ENCODE assay signal across 8 cellular contexts in genomic region chr4:1207603-1208265, GRCh38. TPM values are rescaled to one million over a fixed set of nuclear protein-coding genes. Genes with fewer than 3 reads are reported as not detected.
DNase-seq lines count a peak whose midpoint lies in the region; ATAC-seq, FAIRE-seq and TF ChIP-seq lines count a peak whose summit lies in the region.

No MANE protein-coding gene starts in this region.

- peak; percentile 6 to 11; a peak in 2 of 6 replicates for ATAC-seq in A549

- no peak overlapping the region for H3K4me3 Mint-ChIP-seq in activated CD4-positive, alpha-beta T cell treated with anti-CD3 and anti-CD28 coated beads, Interleukin-2, amount 10 ng/mL, durations not matched to agents 24 days and 14 days

- POLR2A ChIA-PET in A549 (lab: Yijun Ruan, JAX) (no interaction called here), HEK293T (lab: Yijun Ruan, JAX) (no interaction called here)

- H3K4me1 ChIP-seq in A549 (no peaks in the 10 kb centered on the region), fibroblast of lung (ENCODE audit: control insufficient read depth, extremely low read depth, insufficient read depth, low read length) (peaks cover 36% of the 10 kb centered on the region)

- TF ChIP-seq CTCF in A549 (IDR thresholded peaks at IDR 0.05) (no peak), fibroblast of lung (conservative IDR thresholded peaks at IDR 0.05 in 1 of 2, IDR thresholded peaks at IDR 0.05 in 1 of 2; ENCODE audit: low read depth in 1 of 2, low read length in 2 of 2) (no peak)

- no peak overlapping the region for H3K27ac ChIP-seq in A549
- peak overlapping the region; percentile 79 for H3K27ac ChIP-seq in fibroblast of lung (ENCODE audit: insufficient read depth, low read length)

- no peaks in the 10 kb centered on the region for H3K27me3 ChIP-seq in MG63
- no peaks in the 10 kb centered on the region for H3K27me3 ChIP-seq in fibroblast of lung (ENCODE audit: control insufficient read depth, insufficient read depth, low read length)

- peaks cover 15% of the 10 kb centered on the region for H3K36me3 Mint-ChIP-seq in activated CD4-positive, alpha-beta T cell treated with anti-CD3 and anti-CD28 coated beads, Interleukin-2, amount 10 ng/mL, durations not matched to agents 24 days and 14 days (ENCODE audit: low read depth)

- H2AFZ ChIP-seq in fibroblast of lung (ENCODE audit: low read length), result no peak overlapping the region

- CTCF ChIA-PET in A549 (lab: Yijun Ruan, JAX) (interaction anchor here (1.5 kb wide), 1 partner anchor 10 kb away, joined by 3 read pairs; no protein-coding TSS in a partner anchor), HEK293T (lab: Yijun Ruan, JAX) (no interaction called here)

- peak overlapping the region; percentile 26 for H3K9ac ChIP-seq in fibroblast of lung (ENCODE audit: insufficient read depth, low read length)

- WGBS in A549 (ENCODE audit: missing lambda C conversion rate), result 93% methylated on average over 16 of the region's 31 CpGs

- H3K9me3 Mint-ChIP-seq in activated CD4-positive, alpha-beta T cell treated with anti-CD3 and anti-CD28 coated beads, Interleukin-2, amount 10 ng/mL, durations not matched to agents 24 days and 14 days, result no peaks in the 10 kb centered on the region

- peaks cover 14% of the 10 kb centered on the region for H3K4me1 Mint-ChIP-seq in activated CD4-positive, alpha-beta T cell treated with anti-CD3 and anti-CD28 coated beads, Interleukin-2, amount 10 ng/mL, durations not matched to agents 24 days and 14 days

- H3K4me2 ChIP-seq in A549 (no peak overlapping the region), fibroblast of lung (ENCODE audit: extremely low read depth, insufficient read depth, low read length) (peak overlapping the region; percentile 33)

- DNase-seq in A549 (ENCODE audit: low read depth in 1 of 2, low spot score in 1 of 2) (no peak), MG63 (peak; percentile 87), fibroblast of lung (ENCODE audit: low read depth in 2 of 2) (peak; percentile 73 to 95), mucosa of gallbladder (ENCODE audit: low spot score) (peak; percentile 65), HEK293T (ENCODE audit: extremely low spot score) (no peak), NOMO-1 treated with DMSO at 0.1 percent for 48 hours (lab: John Stamatoyannopoulos, UW; ENCODE audit: unreplicated experiment) (no peak), NAMALWA (ENCODE audit: low spot score) (no peak)
- DNase-seq in activated CD4-positive, alpha-beta T cell treated with anti-CD3 and anti-CD28 coated beads, Interleukin-2, amount 10 ng/mL, durations not matched to agents 24 days and 14 days, result no peak

- TF ChIP-seq EP300 in A549 (IDR thresholded peaks at IDR 0.05), result no peak

- H3K9me3 ChIP-seq in A549 (no peaks in the 10 kb centered on the region), MG63 (no peaks in the 10 kb centered on the region), fibroblast of lung (ENCODE audit: control insufficient read depth, insufficient read depth, low read depth, low read length) (no peaks in the 10 kb centered on the region)

- intact Hi-C loops in activated CD4-positive, alpha-beta T cell treated with anti-CD3 and anti-CD28 coated beads, Interleukin-2, amount 10 ng/mL, durations not matched to agents 24 days and 14 days (cut with micrococcal nuclease), result no loop called here

- no peaks in the 10 kb centered on the region for H3K27me3 Mint-ChIP-seq in activated CD4-positive, alpha-beta T cell treated with anti-CD3 and anti-CD28 coated beads, Interleukin-2, amount 10 ng/mL, durations not matched to agents 24 days and 14 days

- H4K20me1 ChIP-seq in fibroblast of lung (ENCODE audit: control insufficient read depth, extremely low read depth, insufficient read depth, low read length), result no peaks in the 10 kb centered on the region

- H3K36me3 ChIP-seq in MG63 (peaks cover 6% of the 10 kb centered on the region), fibroblast of lung (ENCODE audit: control insufficient read depth, insufficient read depth, low read length) (peaks cover 16% of the 10 kb centered on the region)

- TF ChIP-seq POLR2A in A549 (IDR thresholded peaks at IDR 0.05; ENCODE audit: low read length), result no peak

- FAIRE-seq in A549 (lab: Jason Lieb, UNC), result no peak

- H3K4me3 ChIP-seq in A549, result no peak overlapping the region
- H3K4me3 ChIP-seq in MG63, result no peak overlapping the region
- no peak overlapping the region for H3K4me3 ChIP-seq in fibroblast of lung (replicated peaks in 1 of 4; ENCODE audit: control extremely low read depth in 1 of 4, insufficient read depth in 1 of 4, low read depth in 3 of 4, low read length in 4 of 4)

- H3K79me2 ChIP-seq in fibroblast of lung (ENCODE audit: control insufficient read depth, insufficient read depth, low read length), result no peaks in the 10 kb centered on the region

- TF ChIP-seq RAD21 in A549 (conservative IDR thresholded peaks at IDR 0.05 in 1 of 2, IDR thresholded peaks at IDR 0.05 in 1 of 2), result no peak

- no peak overlapping the region for H3K27ac Mint-ChIP-seq in activated CD4-positive, alpha-beta T cell treated with anti-CD3 and anti-CD28 coated beads, Interleukin-2, amount 10 ng/mL, durations not matched to agents 24 days and 14 days

TF ChIP-seq in A549, 52 proteins besides CTCF, POLR2A, EP300 and RAD21 (continues in another document):
- TF ChIP-seq HOXB5 (CRISPR knock-in tag; IDR thresholded peaks at IDR 0.05), result no peak
- no peak for TF ChIP-seq ATOH8 (CRISPR knock-in tag; IDR thresholded peaks at IDR 0.05; ENCODE audit: low read depth)
- TF ChIP-seq RNF2 (IDR thresholded peaks at IDR 0.05; ENCODE audit: borderline replicate concordance, low read depth), result no peak
- no peak for TF ChIP-seq GATA3 (IDR thresholded peaks at IDR 0.05; ENCODE audit: borderline replicate concordance)
- TF ChIP-seq E2F6 (IDR thresholded peaks at IDR 0.05; ENCODE audit: borderline replicate concordance, low read depth), result no peak

TF ChIP-seq in HEK293T, 16 proteins besides CTCF, POLR2A, EP300 and RAD21:
- no peak for TF ChIP-seq L3MBTL2 (conservative IDR thresholded peaks at IDR 0.05)
- TF ChIP-seq ARNT (IDR thresholded peaks at IDR 0.05), result no peak
- no peak for TF ChIP-seq CTBP1 (IDR thresholded peaks at IDR 0.05; ENCODE audit: borderline replicate concordance)
- no peak for TF ChIP-seq PKNOX1 (IDR thresholded peaks at IDR 0.05)
- TF ChIP-seq SP1 (IDR thresholded peaks at IDR 0.05), result no peak
- TF ChIP-seq HDGF (IDR thresholded peaks at IDR 0.05; ENCODE audit: borderline replicate concordance), result no peak
- TF ChIP-seq NFRKB (IDR thresholded peaks at IDR 0.05), result no peak
- TF ChIP-seq FOXK2 (IDR thresholded peaks at IDR 0.05), result no peak
- no peak for TF ChIP-seq ZNF384 (IDR thresholded peaks at IDR 0.05)
- TF ChIP-seq FOXA1 (IDR thresholded peaks at IDR 0.05), result no peak
- no peak for TF ChIP-seq BHLHE40 (IDR thresholded peaks at IDR 0.05; ENCODE audit: borderline replicate concordance)
- TF ChIP-seq TARDBP (IDR thresholded peaks at IDR 0.05), result no peak

RNA-seq across cellular contexts. Expression of gene SPON2, which starts 35.4 kb away (rescaled TPM):
- polyA plus RNA-seq in A549 (2011; rRNA removed), result 0.12 and 0.24 TPM in 2 replicates
- polyA plus RNA-seq in A549 (2012; cell fraction: cytosol; rRNA removed), result 0.04 and 0.10 TPM in 2 replicates
- 0.60 and 0.73 TPM in 2 replicates for polyA plus RNA-seq in A549 (2012; cell fraction: nucleus; rRNA removed)
- polyA plus RNA-seq in A549 (2017; fragmentation: RNase III; extraction: RNeasy Plus Mini Kit Qiagen cat#74134 plus additional on column Dnase treatment), result 0.07 to 0.54 TPM (median 0.15 TPM) in 3 replicates
- 0.29 and 0.63 TPM in 2 replicates for polyA minus RNA-seq in A549 (2011; rRNA and poly(A)+ RNA removed)
- total RNA-seq in MG63 (2014; rRNA removed; shearing (Covaris generic); ENCODE audit: low replicate concordance), result 26.0 and 43.1 TPM in 2 replicates
- 261 and 367 TPM in 2 replicates for total RNA-seq in fibroblast of lung
- polyA plus RNA-seq in fibroblast of lung, result 179 and 189 TPM in 2 replicates
- polyA plus RNA-seq in fibroblast of lung (2012), result 431 and 600 TPM in 2 replicates
- 88.2 and 101 TPM in 2 replicates for polyA minus RNA-seq in fibroblast of lung (ENCODE audit: low replicate concordance)
- total RNA-seq in mucosa of gallbladder, result 52.0 TPM
- 20.7 and 21.6 TPM in 2 replicates for total RNA-seq in activated CD4-positive, alpha-beta T cell treated with anti-CD3 and anti-CD28 coated beads, Interleukin-2, amount 10 ng/mL, durations not matched to agents 24 days and 14 days

RNA-seq across cellular contexts. Expression of gene CTBP1, which starts 41.2 kb away (rescaled TPM):
- polyA plus RNA-seq in A549 (2011; rRNA removed) (39.3 and 43.1 TPM in 2 replicates), A549 (2017; fragmentation: RNase III; extraction: RNeasy Plus Mini Kit Qiagen cat#74134 plus additional on column Dnase treatment) (85.3 to 94.1 TPM (median 93.1 TPM) in 3 replicates), fibroblast of lung (78.2 and 86.1 TPM in 2 replicates)
- polyA plus RNA-seq in A549 (2012; cell fraction: cytosol; rRNA removed), result 193 and 300 TPM in 2 replicates
- polyA plus RNA-seq in A549 (2012; cell fraction: nucleus; rRNA removed), result 430 and 585 TPM in 2 replicates
- 64.1 and 89.8 TPM in 2 replicates for polyA minus RNA-seq in A549 (2011; rRNA and poly(A)+ RNA removed)
- 114 and 178 TPM in 2 replicates for total RNA-seq in MG63 (2014; rRNA removed; shearing (Covaris generic); ENCODE audit: low replicate concordance)
- total RNA-seq in fibroblast of lung (224 and 249 TPM in 2 replicates), mucosa of gallbladder (213 TPM)
- polyA plus RNA-seq in fibroblast of lung (2012), result 102 and 162 TPM in 2 replicates
- polyA minus RNA-seq in fibroblast of lung (ENCODE audit: low replicate concordance), result 151 and 174 TPM in 2 replicates
- total RNA-seq in activated CD4-positive, alpha-beta T cell treated with anti-CD3 and anti-CD28 coated beads, Interleukin-2, amount 10 ng/mL, durations not matched to agents 24 days and 14 days, result 190 and 200 TPM in 2 replicates

Comparison
In these comparisons a context has a peak if more than half of its experiments do, and no peak if none do; other contexts are left out.
1. DNase-seq: peak in MG63 (single experiment), fibroblast of lung (2 of 2) and mucosa of gallbladder (single experiment); none in A549 (0 of 2), HEK293T (single experiment), NOMO-1 treated with DMSO at 0.1 percent for 48 hours (single experiment), activated CD4-positive, alpha-beta T cell treated with anti-CD3 and anti-CD28 coated beads, Interleukin-2, amount 10 ng/mL, durations not matched to agents 24 days and 14 days (single experiment) and NAMALWA (single experiment).